1 cellular context compared by ENCODE assay signal in genomic region chr7:143295870-143296269, GRCh38.
TF ChIP-seq lines count a peak whose summit lies in the region.

No MANE protein-coding gene starts in this region.

TF ChIP-seq in SK-N-SH treated with all-trans-retinoic acid at 6 μM for 48 hours, 23 proteins besides CTCF, POLR2A, EP300 and RAD21 (continued from another document):
- no peak for TF ChIP-seq PATZ1 (CRISPR knock-in tag; IDR thresholded peaks at IDR 0.05; ENCODE audit: borderline replicate concordance)
- no peak for TF ChIP-seq ESRRG (CRISPR knock-in tag; IDR thresholded peaks at IDR 0.05)
- no peak for TF ChIP-seq CREB5 (CRISPR knock-in tag; IDR thresholded peaks at IDR 0.05; ENCODE audit: low read depth)
- TF ChIP-seq ARNTL (CRISPR knock-in tag; IDR thresholded peaks at IDR 0.05; ENCODE audit: borderline replicate concordance, low read depth) = no peak
- no peak for TF ChIP-seq PPARA (CRISPR knock-in tag; IDR thresholded peaks at IDR 0.05; ENCODE audit: borderline replicate concordance)
